28 cellular contexts compared by ENCODE assay signal in genomic region chr16:61858996-61859395, GRCh38.
DNase-seq lines count a peak whose midpoint lies in the region; ATAC-seq, FAIRE-seq and TF ChIP-seq lines count a peak whose summit lies in the region.
"Had no signal": no experiment of that assay in that cellular context is flagged by ENCODE, and none has a peak within 500 bp of the region (broad histone marks: within the 10 kb centered on the region; RNA-seq: fewer than 3 reads in every experiment).

No MANE protein-coding gene starts in this region.

- H2BK12ac ChIP-seq in H1 (ENCODE audit: low read depth, low read length): peak overlapping the region; percentile 75; the same call in 1 of the 2 replicates

- no peaks in the 10 kb centered on the region for H3K79me1 ChIP-seq in H1 (ENCODE audit: low read depth, low read length)

- peaks cover 0 to 5% (median 1%) of the 10 kb centered on the region in 4 experiments; a peak in 2 of 7 replicates for H3K4me1 ChIP-seq in H1 (replicated peaks in 1 of 4; ENCODE audit: control insufficient read depth in 3 of 4, insufficient read depth in 4 of 4, low read length in 3 of 4)
- H3K4me1 ChIP-seq in gastrocnemius medialis: no peaks in the 10 kb centered on the region
- H3K4me1 ChIP-seq: Caco-2 had no signal

- no peak overlapping the region for H3K56ac ChIP-seq in H1 (replicated peaks; ENCODE audit: insufficient read length, low read depth, low read length)

- FAIRE-seq in H1 (lab: Jason Lieb, UNC): no peak
- FAIRE-seq: endothelial cell of umbilical vein, frontal cortex, keratinocyte had no signal

- no peak overlapping the region for H3K18ac ChIP-seq in H1 (ENCODE audit: extremely low read depth, low read length)

- H2BK5ac ChIP-seq in H1 (ENCODE audit: low read depth, low read length): no peak overlapping the region

- H3K14ac ChIP-seq in H1 (ENCODE audit: insufficient read length): no peak overlapping the region

- intact Hi-C loops in gastrocnemius medialis (cut with DNase I; ENCODE audit: low total_unique reads): no loop called here

- H2BK15ac ChIP-seq in H1 (ENCODE audit: low read length): no peak overlapping the region

- no peak overlapping the region for H3K4me3 ChIP-seq in BJ (ENCODE audit: low read depth, low read length)
- no peak overlapping the region for H3K4me3 ChIP-seq in H1 (ENCODE audit: extremely low read depth in 1 of 4, insufficient read depth in 2 of 4, low read depth in 3 of 4, low read length in 4 of 4)
- H3K4me3 ChIP-seq in gastrocnemius medialis: no peak overlapping the region
- H3K4me3 ChIP-seq: BLaER1 treated with 17β-estradiol and CSF1 and Interleukin-3, amounts not matched to agents 10 nM and 100 nM; dorsolateral prefrontal cortex; MG63 had no signal

- no peak overlapping the region for H2BK20ac ChIP-seq in H1 (ENCODE audit: low read length)

- ATAC-seq in HG02642 (IDR thresholded peaks at IDR 0.05; ENCODE audit: poor library complexity, unreplicated experiment) (no peak), gastrocnemius medialis (no peak)
- ATAC-seq: activated CD8-positive, alpha-beta T cell treated with anti-CD3 and anti-CD28 coated beads for 36 hours; Right ventricle myocardium inferior had no signal

- TF ChIP-seq CTCF in BJ (IDR thresholded peaks at IDR 0.05; ENCODE audit: insufficient read depth, low read depth, low read length): no peak
- TF ChIP-seq CTCF in H1 (IDR thresholded peaks at IDR 0.05; ENCODE audit: control extremely low read depth in 1 of 3, insufficient read depth in 1 of 3, low read depth in 1 of 3, low read length in 3 of 3): no peak
- no peak for TF ChIP-seq CTCF in gastrocnemius medialis (IDR thresholded peaks at IDR 0.05 in 4 of 5, conservative IDR thresholded peaks at IDR 0.05 in 1 of 5)

- no peak overlapping the region for H3K23ac ChIP-seq in H1 (ENCODE audit: insufficient read length)

- H3K79me2 ChIP-seq in H1 (ENCODE audit: control insufficient read depth in 1 of 2, insufficient read depth in 2 of 2, low read length in 2 of 2): no peaks in the 10 kb centered on the region

- 85% methylated on average over 1 of the region's 1 CpG; no CpG with 5 or more reads in 1 of the 2 experiments for WGBS in H1 (ENCODE audit: extremely low coverage in 1 of 2, insufficient coverage in 1 of 2, insufficient read length in 1 of 2, insufficient replicate concordance in 2 of 2, low coverage in 1 of 2, low lambda C conversion rate in 2 of 2, missing lambda C conversion rate in 1 of 2), 2 experiments

- no peak overlapping the region for H3K9ac ChIP-seq in H1 (replicated peaks in 1 of 4; ENCODE audit: extremely low read depth in 1 of 4, low read depth in 3 of 4, low read length in 3 of 4)
- H3K9ac ChIP-seq: BLaER1 treated with 17β-estradiol and CSF1 and Interleukin-3, amounts not matched to agents 10 nM and 100 nM had no signal

- no peak overlapping the region for H4K8ac ChIP-seq in H1 (ENCODE audit: extremely low read depth, insufficient read depth, low read length)

- H2AFZ ChIP-seq in H1 (ENCODE audit: low read length): no peak overlapping the region

- H2BK120ac ChIP-seq in H1 (replicated peaks; ENCODE audit: low read depth, low read length): no peak overlapping the region

- no peaks in the 10 kb centered on the region for H3K23me2 ChIP-seq in H1 (ENCODE audit: low read depth, low read length)

- H3K4ac ChIP-seq in H1 (replicated peaks; ENCODE audit: insufficient read length, low read depth, low read length): no peak overlapping the region

- in situ Hi-C loops in gastrocnemius medialis (cut with MboI; ENCODE audit: low sequenced_read_pairs in 4 of 4): no loop called here

- H3K36me3 ChIP-seq in BJ (ENCODE audit: control insufficient read depth, insufficient read depth, low read length): no peaks in the 10 kb centered on the region
- no peaks in the 10 kb centered on the region for H3K36me3 ChIP-seq in H1 (ENCODE audit: control insufficient read depth in 2 of 4, insufficient read depth in 4 of 4, low read length in 3 of 4)
- H3K36me3 ChIP-seq in gastrocnemius medialis: no peaks in the 10 kb centered on the region
- H3K36me3 ChIP-seq: BLaER1 treated with 17β-estradiol and CSF1 and Interleukin-3, amounts not matched to agents 10 nM and 100 nM; MG63; neutrophil had no signal

- H4K91ac ChIP-seq in H1 (replicated peaks; ENCODE audit: insufficient read length, low read length): peak overlapping the region; percentile 37

- POLR2A ChIA-PET in BJ (lab: Charles Lee) (no interaction called here), H1 (lab: Charles Lee; ENCODE audit: partially characterized antibody) (no interaction called here)

- H2AK5ac ChIP-seq in H1 (ENCODE audit: low read depth, low read length): no peak overlapping the region

- TF ChIP-seq POLR2A in H1 (IDR thresholded peaks at IDR 0.05; ENCODE audit: control extremely low read depth in 1 of 2, low read depth in 2 of 2, low read length in 2 of 2) (no peak), gastrocnemius medialis (IDR thresholded peaks at IDR 0.05) (no peak)

- no peak for TF ChIP-seq EP300 in H1 (IDR thresholded peaks at IDR 0.05; ENCODE audit: borderline replicate concordance in 1 of 2, low read depth in 2 of 2, low read length in 2 of 2)

- no peaks in the 10 kb centered on the region; a peak in 1 of 4 replicates for H3K9me3 ChIP-seq in H1 (ENCODE audit: insufficient read depth in 2 of 2, low read depth in 1 of 2, low read length in 1 of 2)
- no peaks in the 10 kb centered on the region for H3K9me3 ChIP-seq in gastrocnemius medialis
- H3K9me3 ChIP-seq: Caco-2, MG63, neutrophil had no signal

- H3K4me2 ChIP-seq in H1 (ENCODE audit: insufficient read depth in 1 of 2, low read depth in 2 of 2, low read length in 2 of 2): no peak overlapping the region
- H3K4me2 ChIP-seq: BLaER1 treated with 17β-estradiol and CSF1 and Interleukin-3, amounts not matched to agents 10 nM and 100 nM had no signal

- no peaks in the 10 kb centered on the region for H4K20me1 ChIP-seq in H1 (replicated peaks in 1 of 2; ENCODE audit: control insufficient read depth in 1 of 2, insufficient read depth in 2 of 2, low read length in 2 of 2)
- H4K20me1 ChIP-seq: BLaER1 treated with 17β-estradiol and CSF1 and Interleukin-3, amounts not matched to agents 10 nM and 100 nM had no signal

- H3K27me3 ChIP-seq in BJ (ENCODE audit: control insufficient read depth, insufficient read depth, low read length) (no peaks in the 10 kb centered on the region), H1 (replicated peaks in 1 of 4; ENCODE audit: control insufficient read depth in 3 of 4, extremely low read depth in 1 of 4, insufficient read depth in 3 of 4, low read length in 3 of 4) (no peaks in the 10 kb centered on the region), gastrocnemius medialis (no peaks in the 10 kb centered on the region)
- H3K27me3 ChIP-seq: BLaER1 treated with 17β-estradiol and CSF1 and Interleukin-3, amounts not matched to agents 10 nM and 100 nM; dorsolateral prefrontal cortex; MG63; neutrophil had no signal

- no peak for TF ChIP-seq RAD21 in H1 (IDR thresholded peaks at IDR 0.05 in 1 of 2, conservative IDR thresholded peaks at IDR 0.05 in 1 of 2; ENCODE audit: low read depth in 2 of 2, low read length in 2 of 2)

- CTCF ChIA-PET in BJ (lab: Yijun Ruan, JAX) (interaction anchor here (1.0 kb wide), 1 partner anchor 10 kb away, joined by 3 read pairs; no protein-coding TSS in a partner anchor), H1 (lab: Charles Lee; ENCODE audit: partially characterized antibody) (interaction anchor here (1.4 kb wide), 1 partner anchor 14 kb away, joined by 3 read pairs; no protein-coding TSS in a partner anchor)

- DNase-seq in BJ (ENCODE audit: low read depth): peak; percentile 14
- DNase-seq in M059J (ENCODE audit: low read depth): peak; percentile 9
- DNase-seq in H1 (ENCODE audit: low read depth in 1 of 2, low spot score in 2 of 2): no peak
- peak; percentile 43 for DNase-seq in renal cortical epithelial cell (ENCODE audit: low read depth)
- no peak for DNase-seq in pons (ENCODE audit: low spot score)
- no peak for DNase-seq in gastrocnemius medialis
- no peak for DNase-seq in NCI-H82 treated with DMSO at 0.1 percent for 48 hours (lab: John Stamatoyannopoulos, UW; ENCODE audit: unreplicated experiment)
- DNase-seq: activated CD8-positive, alpha-beta T cell treated with anti-CD3 and anti-CD28 coated beads for 36 hours; amniotic stem cell; Caco-2; central memory CD4-positive, alpha-beta T cell; DMS79 treated with DMSO at 0.1 percent for 48 hours; dorsolateral prefrontal cortex; IMR-90; MG63; NCI-H1436; NCI-H2171; retina; stimulated activated CD4-positive, alpha-beta T cell treated with anti-CD3 and anti-CD28 coated beads, Interleukin-4, amount 100 ng/mL, for 24 hours; stimulated activated naive CD4-positive, alpha-beta T cell treated with Interleukin-2 at 50 U/mL for 16 hours had no signal

- H3K27ac ChIP-seq in H1 (ENCODE audit: low read depth, low read length) (no peak overlapping the region), gastrocnemius medialis (no peak overlapping the region)
- H3K27ac ChIP-seq: BLaER1 treated with 17β-estradiol and CSF1 and Interleukin-3, amounts not matched to agents 10 nM and 100 nM; HL-60; neutrophil had no signal

- H4K5ac ChIP-seq in H1 (ENCODE audit: insufficient read length, low read depth, low read length): no peak overlapping the region

TF ChIP-seq in H1, 55 proteins besides CTCF, POLR2A, EP300 and RAD21 (continues in another document):
- TF ChIP-seq EGR1 (IDR thresholded peaks at IDR 0.05; ENCODE audit: borderline replicate concordance, low read depth, low read length) (no peak), SP2 (IDR thresholded peaks at IDR 0.05; ENCODE audit: low read length) (no peak), NRF1 (IDR thresholded peaks at IDR 0.05; ENCODE audit: low read depth, low read length) (no peak), RXRA (IDR thresholded peaks at IDR 0.05; ENCODE audit: insufficient read depth, low read depth, low read length) (no peak), SP1 (IDR thresholded peaks at IDR 0.05; ENCODE audit: low read depth, low read length) (no peak), GABPA (IDR thresholded peaks at IDR 0.05; ENCODE audit: borderline replicate concordance, insufficient read depth, low read length) (no peak), NANOG (IDR thresholded peaks at IDR 0.05; ENCODE audit: insufficient read depth, low read depth, low read length, poor library complexity, severe bottlenecking) (no peak), TEAD4 (IDR thresholded peaks at IDR 0.05; ENCODE audit: low read depth, low read length) (no peak), KDM1A (IDR thresholded peaks at IDR 0.05; ENCODE audit: borderline replicate concordance, low read length) (no peak), HDAC6 (IDR thresholded peaks at IDR 0.05; ENCODE audit: low read depth, low read length) (no peak), CHD1 (IDR thresholded peaks at IDR 0.05; ENCODE audit: low read depth, low read length) (no peak)

Comparison
In these comparisons a context has a peak if more than half of its experiments do, and no peak if none do; other contexts are left out.
1. DNase-seq: peak in BJ (single experiment), M059J (single experiment) and renal cortical epithelial cell (single experiment); none in H1 (0 of 2), pons (single experiment), gastrocnemius medialis (0 of 2) and NCI-H82 treated with DMSO at 0.1 percent for 48 hours (single experiment).